1 cellular context compared by ENCODE assay signal in genomic region chr11:69905611-69906452, GRCh38.
A peak's percentile ranks its signal among the peaks of the same experiment; 100 is the strongest.
TF ChIP-seq lines count a peak whose summit lies in the region.

No MANE protein-coding gene starts in this region.

TF ChIP-seq in K562, 482 proteins besides CTCF, POLR2A, EP300 and RAD21 (continued from another document and continues in another):
- no peak for TF ChIP-seq E2F4 (CRISPR knock-in tag; IDR thresholded peaks at IDR 0.05; ENCODE audit: low read depth)
- no peak for TF ChIP-seq TSC22D4 (tag; IDR thresholded peaks at IDR 0.05)
- TF ChIP-seq ATF7 (IDR thresholded peaks at IDR 0.05), result 0 out of 2 replicates have a peak, but pooled peaks have one; percentile 15
- TF ChIP-seq ZNF347 (CRISPR knock-in tag; IDR thresholded peaks at IDR 0.05; ENCODE audit: low read depth), result no peak
- TF ChIP-seq CBX1 (IDR thresholded peaks at IDR 0.05; ENCODE audit: low read depth), result no peak
- no peak for TF ChIP-seq GABPB1 (CRISPR knock-in tag; IDR thresholded peaks at IDR 0.05)
- no peak for TF ChIP-seq HBP1 (CRISPR knock-in tag; IDR thresholded peaks at IDR 0.05)
- TF ChIP-seq TGIF2 (CRISPR knock-in tag; IDR thresholded peaks at IDR 0.05), result no peak
- no peak for TF ChIP-seq ZC3H8 (IDR thresholded peaks at IDR 0.05)
- peak; percentile 96 for TF ChIP-seq DPF2 (IDR thresholded peaks at IDR 0.05)
- no peak for TF ChIP-seq ZNF408 (CRISPR knock-in tag; IDR thresholded peaks at IDR 0.05; ENCODE audit: low read depth)
- TF ChIP-seq CCNT2 (IDR thresholded peaks at IDR 0.05; ENCODE audit: borderline replicate concordance, extremely low read depth, insufficient read length, low read depth, low read length), result peak; percentile 93
- no peak for TF ChIP-seq GTF2E2 (tag; IDR thresholded peaks at IDR 0.05)
- TF ChIP-seq CEBPZ (IDR thresholded peaks at IDR 0.05; ENCODE audit: borderline replicate concordance, low read depth, low read length), result no peak
- TF ChIP-seq ZNF592 (IDR thresholded peaks at IDR 0.05), result no peak
- TF ChIP-seq OTX1 (CRISPR knock-in tag; IDR thresholded peaks at IDR 0.05), result 0 out of 2 replicates have a peak, but pooled peaks have one; percentile 77
- peak; percentile 82; the same call in 1 of the 2 replicates for TF ChIP-seq LEF1 (IDR thresholded peaks at IDR 0.05)
- TF ChIP-seq IRF1 (CRISPR knock-in tag; IDR thresholded peaks at IDR 0.05; ENCODE audit: borderline replicate concordance), result no peak
- TF ChIP-seq SMARCA4 (IDR thresholded peaks at IDR 0.05), result peak; percentile 94
- peak; percentile 29; the same call in 1 of the 2 replicates for TF ChIP-seq CEBPB (tag; IDR thresholded peaks at IDR 0.05)
- no peak for TF ChIP-seq ZHX1 (conservative IDR thresholded peaks at IDR 0.05; ENCODE audit: low read length)
- no peak for TF ChIP-seq FOS (IDR thresholded peaks at IDR 0.05; ENCODE audit: extremely low read depth, insufficient read length)
- no peak for TF ChIP-seq PRMT5 (CRISPR knock-in tag; IDR thresholded peaks at IDR 0.05)
- no peak for TF ChIP-seq CHD2 (IDR thresholded peaks at IDR 0.05; ENCODE audit: low read depth, low read length)
- TF ChIP-seq MEIS2 (IDR thresholded peaks at IDR 0.05; ENCODE audit: partially characterized antibody), result peak; percentile 34
- TF ChIP-seq CBX2 (IDR thresholded peaks at IDR 0.05; ENCODE audit: insufficient read depth, low read length, poor library complexity, severe bottlenecking), result no peak
- TF ChIP-seq ZNF740 (CRISPR knock-in tag; IDR thresholded peaks at IDR 0.05), result no peak
- no peak for TF ChIP-seq ZNF740 (tag; IDR thresholded peaks at IDR 0.05)
- no peak for TF ChIP-seq ZSCAN32 (CRISPR knock-in tag; IDR thresholded peaks at IDR 0.05)
- TF ChIP-seq ZNF830 (CRISPR knock-in tag; IDR thresholded peaks at IDR 0.05), result no peak
- TF ChIP-seq TRIM28 (IDR thresholded peaks at IDR 0.05), result no peak
- TF ChIP-seq CBX3 (IDR thresholded peaks at IDR 0.05; ENCODE audit: borderline replicate concordance in 1 of 2, low read length in 2 of 2), result no peak
- TF ChIP-seq CREB5 (CRISPR knock-in tag; IDR thresholded peaks at IDR 0.05), result no peak
- TF ChIP-seq RBFOX2 (IDR thresholded peaks at IDR 0.05; ENCODE audit: low read depth, low read length), result no peak
- no peak for TF ChIP-seq POU5F1 (IDR thresholded peaks at IDR 0.05; ENCODE audit: borderline replicate concordance, low read depth, low read length, partially characterized antibody)
- no peak for TF ChIP-seq ZNF41 (CRISPR knock-in tag; conservative IDR thresholded peaks at IDR 0.05)
- TF ChIP-seq USF2 (CRISPR knock-in tag; IDR thresholded peaks at IDR 0.05), result no peak
- no peak for TF ChIP-seq THRB (CRISPR knock-in tag; conservative IDR thresholded peaks at IDR 0.05)
- no peak for TF ChIP-seq ZNF280A (IDR thresholded peaks at IDR 0.05; ENCODE audit: low read depth, partially characterized antibody)
- no peak for TF ChIP-seq LCOR (CRISPR knock-in tag; IDR thresholded peaks at IDR 0.05)
- peak; percentile 82; the same call in 1 of the 2 replicates for TF ChIP-seq MTA1 (IDR thresholded peaks at IDR 0.05; ENCODE audit: borderline replicate concordance)
- no peak for TF ChIP-seq ZNF165 (CRISPR knock-in tag; IDR thresholded peaks at IDR 0.05; ENCODE audit: borderline replicate concordance)
- TF ChIP-seq EP400 (IDR thresholded peaks at IDR 0.05), result no peak
